ENCODE assay signal across 22 cellular contexts in the genomic region with DNA sequence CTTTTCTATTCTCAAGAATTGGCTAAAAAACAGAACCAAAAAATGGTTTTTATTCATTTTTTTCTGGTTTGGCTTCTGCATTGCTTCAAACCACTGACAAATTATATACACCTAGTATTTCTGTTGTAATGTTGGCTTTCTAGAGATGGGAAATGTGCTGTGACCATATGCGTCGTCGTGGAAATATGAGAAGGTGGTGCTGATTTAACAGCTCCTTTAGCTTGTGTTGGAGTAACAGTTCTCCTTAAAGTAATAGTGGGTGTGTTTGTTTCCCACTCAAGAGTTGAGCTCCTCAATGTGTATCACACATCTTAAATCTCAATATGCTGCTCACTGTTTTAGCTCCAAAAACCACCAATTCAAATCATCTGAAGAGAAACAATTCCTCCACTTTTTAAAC.
DNase-seq lines count a peak whose midpoint lies in the region; ATAC-seq and TF ChIP-seq lines count a peak whose summit lies in the region.
"Had no signal": no experiment of that assay in that cellular context is flagged by ENCODE, and none has a peak within 500 bp of the region (broad histone marks: within the 10 kb centered on the region; RNA-seq: fewer than 3 reads in every experiment).

No MANE protein-coding gene starts in this region.

- H2AFZ ChIP-seq in SK-N-SH (ENCODE audit: low read depth) = no peak overlapping the region

- no peaks in the 10 kb centered on the region for H3K79me2 ChIP-seq in SK-N-SH (ENCODE audit: insufficient read depth)

- H3K36me3 ChIP-seq in SK-N-SH (replicated peaks in 1 of 2; ENCODE audit: control insufficient read depth in 1 of 2, insufficient read depth in 2 of 2, low read length in 1 of 2) = no peaks in the 10 kb centered on the region
- H3K36me3 ChIP-seq: BLaER1 treated with 17β-estradiol and CSF1 and Interleukin-3, amounts not matched to agents 10 nM and 100 nM had no signal

- H3K4me3 ChIP-seq in SK-N-SH (ENCODE audit: low read depth in 2 of 2, low read length in 1 of 2) = no peak overlapping the region
- H3K4me3 ChIP-seq: A549; BLaER1 treated with 17β-estradiol and CSF1 and Interleukin-3, amounts not matched to agents 10 nM and 100 nM; GM12878 had no signal

- TF ChIP-seq RAD21 in SK-N-SH (IDR thresholded peaks at IDR 0.05; ENCODE audit: low read length) = no peak

- no peak for TF ChIP-seq EP300 in SK-N-SH (IDR thresholded peaks at IDR 0.05; ENCODE audit: borderline replicate concordance in 1 of 2, low read depth in 1 of 2, low read length in 1 of 2)

- no peaks in the 10 kb centered on the region for H3K4me1 ChIP-seq in SK-N-SH (ENCODE audit: control insufficient read depth in 1 of 2, insufficient read depth in 2 of 2, low read depth in 1 of 2, low read length in 1 of 2)
- H3K4me1 ChIP-seq: A549; BLaER1 treated with 17β-estradiol and CSF1 and Interleukin-3, amounts not matched to agents 10 nM and 100 nM had no signal

- no peak for DNase-seq in SK-N-SH
- peak; percentile 5 for DNase-seq in inferior parietal cortex (ENCODE audit: extremely low spot score)
- DNase-seq in superior temporal gyrus (ENCODE audit: extremely low spot score) = peak; percentile 12
- no peak for DNase-seq in activated naive CD4-positive, alpha-beta T cell treated with Interleukin-2 at 50 U/mL for 16 hours
- no peak for DNase-seq in NCI-H2196 (lab: John Stamatoyannopoulos, UW; ENCODE audit: unreplicated experiment)
- DNase-seq: AML-193; CD4-positive, alpha-beta T cell; CD8-positive, alpha-beta T cell; COR-L47; DMS 273 treated with DMSO at 0.1 percent for 48 hours; DMS153; DMS53; DMS79; DND-41; EL; GDM1 had no signal

- H3K9ac ChIP-seq in SK-N-SH = no peak overlapping the region
- H3K9ac ChIP-seq: BLaER1 treated with 17β-estradiol and CSF1 and Interleukin-3, amounts not matched to agents 10 nM and 100 nM had no signal

- TF ChIP-seq CTCF in SK-N-SH (IDR thresholded peaks at IDR 0.05) = no peak

- CTCF ChIA-PET in SK-N-SH (lab: Yijun Ruan, JAX) = interaction anchor here (0.7 kb wide), 1 partner anchor 700 kb away, joined by 3 read pairs; no protein-coding TSS in a partner anchor

- H3K9me3 ChIP-seq in SK-N-SH = no peaks in the 10 kb centered on the region
- H3K9me3 ChIP-seq: A549; BLaER1 treated with 17β-estradiol and CSF1 and Interleukin-3, amounts not matched to agents 10 nM and 100 nM had no signal

- ATAC-seq in SK-N-SH treated with all-trans-retinoic acid at 6 μM for 48 hours = no peak
- ATAC-seq: A549; CD8-positive, alpha-beta T cell; GM12878 had no signal

- H3K9me2 ChIP-seq in SK-N-SH = no peaks in the 10 kb centered on the region

- no peak overlapping the region for H3K27ac ChIP-seq in SK-N-SH (ENCODE audit: low read depth in 2 of 2, low read length in 1 of 2)
- H3K27ac ChIP-seq: 22Rv1; A549; BLaER1 treated with 17β-estradiol and CSF1 and Interleukin-3, amounts not matched to agents 10 nM and 100 nM; C4-2B had no signal

- 55% methylated on average over 3 of the region's 3 CpGs for WGBS in SK-N-SH (ENCODE audit: low lambda C conversion rate)

- H3K27me3 ChIP-seq in SK-N-SH (ENCODE audit: insufficient read depth) = no peaks in the 10 kb centered on the region
- H3K27me3 ChIP-seq: BLaER1 treated with 17β-estradiol and CSF1 and Interleukin-3, amounts not matched to agents 10 nM and 100 nM had no signal

- H3F3A ChIP-seq in SK-N-SH (replicated peaks; ENCODE audit: insufficient read depth) = no peaks in the 10 kb centered on the region

- POLR2A ChIA-PET in SK-N-SH (lab: Yijun Ruan, JAX) = no interaction called here

- no peak overlapping the region for H3K4me2 ChIP-seq in SK-N-SH
- H3K4me2 ChIP-seq: A549; BLaER1 treated with 17β-estradiol and CSF1 and Interleukin-3, amounts not matched to agents 10 nM and 100 nM had no signal

- H4K20me1 ChIP-seq in SK-N-SH (ENCODE audit: insufficient read depth) = no peaks in the 10 kb centered on the region
- H4K20me1 ChIP-seq: BLaER1 treated with 17β-estradiol and CSF1 and Interleukin-3, amounts not matched to agents 10 nM and 100 nM had no signal

TF ChIP-seq in SK-N-SH, 30 proteins besides CTCF, POLR2A, EP300 and RAD21:
- TF ChIP-seq, protein P1, sequence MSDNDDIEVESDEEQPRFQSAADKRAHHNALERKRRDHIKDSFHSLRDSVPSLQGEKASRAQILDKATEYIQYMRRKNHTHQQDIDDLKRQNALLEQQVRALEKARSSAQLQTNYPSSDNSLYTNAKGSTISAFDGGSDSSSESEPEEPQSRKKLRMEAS (IDR thresholded peaks at IDR 0.05; ENCODE audit: low read depth) = no peak
- TF ChIP-seq, protein P2, sequence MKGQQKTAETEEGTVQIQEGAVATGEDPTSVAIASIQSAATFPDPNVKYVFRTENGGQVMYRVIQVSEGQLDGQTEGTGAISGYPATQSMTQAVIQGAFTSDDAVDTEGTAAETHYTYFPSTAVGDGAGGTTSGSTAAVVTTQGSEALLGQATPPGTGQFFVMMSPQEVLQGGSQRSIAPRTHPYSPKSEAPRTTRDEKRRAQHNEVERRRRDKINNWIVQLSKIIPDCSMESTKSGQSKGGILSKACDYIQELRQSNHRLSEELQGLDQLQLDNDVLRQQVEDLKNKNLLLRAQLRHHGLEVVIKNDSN (IDR thresholded peaks at IDR 0.05; ENCODE audit: borderline replicate concordance, low read depth) = no peak
- TF ChIP-seq, protein P3, sequence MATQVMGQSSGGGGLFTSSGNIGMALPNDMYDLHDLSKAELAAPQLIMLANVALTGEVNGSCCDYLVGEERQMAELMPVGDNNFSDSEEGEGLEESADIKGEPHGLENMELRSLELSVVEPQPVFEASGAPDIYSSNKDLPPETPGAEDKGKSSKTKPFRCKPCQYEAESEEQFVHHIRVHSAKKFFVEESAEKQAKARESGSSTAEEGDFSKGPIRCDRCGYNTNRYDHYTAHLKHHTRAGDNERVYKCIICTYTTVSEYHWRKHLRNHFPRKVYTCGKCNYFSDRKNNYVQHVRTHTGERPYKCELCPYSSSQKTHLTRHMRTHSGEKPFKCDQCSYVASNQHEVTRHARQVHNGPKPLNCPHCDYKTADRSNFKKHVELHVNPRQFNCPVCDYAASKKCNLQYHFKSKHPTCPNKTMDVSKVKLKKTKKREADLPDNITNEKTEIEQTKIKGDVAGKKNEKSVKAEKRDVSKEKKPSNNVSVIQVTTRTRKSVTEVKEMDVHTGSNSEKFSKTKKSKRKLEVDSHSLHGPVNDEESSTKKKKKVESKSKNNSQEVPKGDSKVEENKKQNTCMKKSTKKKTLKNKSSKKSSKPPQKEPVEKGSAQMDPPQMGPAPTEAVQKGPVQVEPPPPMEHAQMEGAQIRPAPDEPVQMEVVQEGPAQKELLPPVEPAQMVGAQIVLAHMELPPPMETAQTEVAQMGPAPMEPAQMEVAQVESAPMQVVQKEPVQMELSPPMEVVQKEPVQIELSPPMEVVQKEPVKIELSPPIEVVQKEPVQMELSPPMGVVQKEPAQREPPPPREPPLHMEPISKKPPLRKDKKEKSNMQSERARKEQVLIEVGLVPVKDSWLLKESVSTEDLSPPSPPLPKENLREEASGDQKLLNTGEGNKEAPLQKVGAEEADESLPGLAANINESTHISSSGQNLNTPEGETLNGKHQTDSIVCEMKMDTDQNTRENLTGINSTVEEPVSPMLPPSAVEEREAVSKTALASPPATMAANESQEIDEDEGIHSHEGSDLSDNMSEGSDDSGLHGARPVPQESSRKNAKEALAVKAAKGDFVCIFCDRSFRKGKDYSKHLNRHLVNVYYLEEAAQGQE (IDR thresholded peaks at IDR 0.05; ENCODE audit: low read depth, low read length) = 0 out of 2 replicates have a peak, but pooled peaks have one; percentile 33

TF ChIP-seq in SK-N-SH treated with all-trans-retinoic acid at 6 μM for 48 hours, 23 proteins besides CTCF, POLR2A, EP300 and RAD21 (continues in another document):
- TF ChIP-seq GLIS3 (CRISPR knock-in tag; IDR thresholded peaks at IDR 0.05) (no peak), ESRRG (CRISPR knock-in tag; IDR thresholded peaks at IDR 0.05) (no peak), TSHZ2 (CRISPR knock-in tag; IDR thresholded peaks at IDR 0.05) (no peak), ZFP3 (CRISPR knock-in tag; IDR thresholded peaks at IDR 0.05) (no peak), ARNTL (CRISPR knock-in tag; IDR thresholded peaks at IDR 0.05; ENCODE audit: borderline replicate concordance, low read depth) (no peak), PPARA (CRISPR knock-in tag; IDR thresholded peaks at IDR 0.05; ENCODE audit: borderline replicate concordance) (no peak), ZNF565 (CRISPR knock-in tag; conservative IDR thresholded peaks at IDR 0.05; ENCODE audit: low read depth) (no peak)

Comparison
In these comparisons a context has a peak if more than half of its experiments do, and no peak if none do; other contexts are left out.
1. DNase-seq: peak in inferior parietal cortex (single experiment) and superior temporal gyrus (single experiment); none in SK-N-SH (single experiment), activated naive CD4-positive, alpha-beta T cell treated with Interleukin-2 at 50 U/mL for 16 hours (single experiment) and NCI-H2196 (single experiment).